In the genomic region with DNA sequence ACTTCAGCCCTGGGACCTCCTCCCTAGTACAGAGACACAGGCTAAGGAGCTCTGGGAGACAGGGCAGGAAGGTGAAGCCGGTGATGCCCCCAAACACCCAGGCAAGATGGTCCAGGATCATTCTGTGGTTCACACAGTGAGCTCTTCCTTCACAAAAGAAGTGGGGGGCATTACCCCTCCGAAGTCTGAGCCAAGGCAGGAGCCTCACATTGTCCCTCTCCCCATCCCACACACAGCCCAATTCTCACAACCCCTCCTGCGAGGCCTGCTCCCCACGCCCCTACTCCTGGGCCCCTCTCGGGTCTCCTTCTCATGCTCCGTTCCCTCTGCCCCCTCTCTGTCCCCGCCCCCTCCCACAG, we compare ENCODE assay signal across 10 cellular contexts. TPM values are rescaled to one million over a fixed set of nuclear protein-coding genes. Genes with fewer than 3 reads are reported as not detected.
DNase-seq lines count a peak whose midpoint lies in the region; ATAC-seq and TF ChIP-seq lines count a peak whose summit lies in the region.
"Had no signal": no experiment of that assay in that cellular context is flagged by ENCODE, and none has a peak within 500 bp of the region (broad histone marks: within the 10 kb centered on the region; RNA-seq: fewer than 3 reads in every experiment).

No MANE protein-coding gene starts in this region.

- no peaks in the 10 kb centered on the region for H3K27me3 ChIP-seq in H9 (ENCODE audit: insufficient read depth, low read length)
- H3K27me3 ChIP-seq in iPS-20b (ENCODE audit: insufficient read depth, low read length) = no peaks in the 10 kb centered on the region

- H4K8ac ChIP-seq in H9 (replicated peaks; ENCODE audit: insufficient read length, low read depth, low read length) = no peak overlapping the region

- H3K27ac ChIP-seq in H9 (ENCODE audit: insufficient read length, low read depth, low read length) (no peak overlapping the region), iPS-20b (ENCODE audit: low read length) (peak overlapping the region; percentile 12)

- H2BK120ac ChIP-seq in H9 (ENCODE audit: low read depth, low read length, poor library complexity, severe bottlenecking) = no peak overlapping the region

- H2BK5ac ChIP-seq in H9 (ENCODE audit: insufficient read length, low read length) = no peak overlapping the region

- POLR2A ChIA-PET in WTC11 (lab: Charles Lee) = interaction anchor here (1.0 to 3.2 kb wide), 6 partner anchors 9 to 33 kb away, joined by 3 to 29 read pairs (median 8); a partner anchor contains a TSS
- POLR2A ChIA-PET in GM10248 (lab: Yijun Ruan, JAX) = interaction anchor here (0.7 to 5.6 kb wide), 5 partner anchors 9 to 346 kb away, joined by 4 to 59 read pairs (median 6); a partner anchor contains a TSS

- H3K18ac ChIP-seq in H9 (ENCODE audit: insufficient read length, low read depth, low read length) = no peak overlapping the region

- no peaks in the 10 kb centered on the region for H3K23me2 ChIP-seq in H9 (ENCODE audit: insufficient read length, low read depth, low read length, poor library complexity, severe bottlenecking)

- H2BK12ac ChIP-seq in H9 (ENCODE audit: insufficient read length, low read depth, low read length) = no peak overlapping the region

- H4K5ac ChIP-seq in H9 (ENCODE audit: insufficient read length, low read depth, low read length) = no peak overlapping the region

- peak overlapping the region; percentile 41 for H3K4me2 ChIP-seq in H9 (ENCODE audit: insufficient read depth, insufficient read length, low read length)

- no peak overlapping the region for H2BK20ac ChIP-seq in H9 (ENCODE audit: low read depth, low read length, poor library complexity, severe bottlenecking)

- H4K20me1 ChIP-seq in H9 (ENCODE audit: control insufficient read depth, insufficient read depth, insufficient read length) = no peaks in the 10 kb centered on the region

- H3K9me3 ChIP-seq in H9 (ENCODE audit: control insufficient read depth, low read depth, low read length) = no peaks in the 10 kb centered on the region
- H3K9me3 ChIP-seq in iPS-20b (ENCODE audit: insufficient read depth, low read depth, low read length) = no peaks in the 10 kb centered on the region

- H3K9me3 Mint-ChIP-seq in H9 (no peaks in the 10 kb centered on the region), WTC11 (no peaks in the 10 kb centered on the region)
- H3K9me3 Mint-ChIP-seq in stimulated activated effector memory CD8-positive, alpha-beta T cell treated with anti-CD3 and anti-CD28 coated beads, Interleukin-12 subunit alpha, Interleukin-12 subunit beta, amount 100 ng/mL, for 72 hours = no peaks in the 10 kb centered on the region

- H3K36me3 Mint-ChIP-seq in H9 (ENCODE audit: insufficient read depth in 1 of 3, low read depth in 3 of 3) (peaks cover 0 to under 1% (median 0%) of the 10 kb centered on the region in 3 experiments; a peak in 2 of 7 replicates), WTC11 (no peaks in the 10 kb centered on the region)
- peaks cover 56% of the 10 kb centered on the region for H3K36me3 Mint-ChIP-seq in stimulated activated effector memory CD8-positive, alpha-beta T cell treated with anti-CD3 and anti-CD28 coated beads, Interleukin-12 subunit alpha, Interleukin-12 subunit beta, amount 100 ng/mL, for 72 hours

- peak; percentile 10 for ATAC-seq in WTC11
- no peak for ATAC-seq in stimulated activated effector memory CD8-positive, alpha-beta T cell treated with anti-CD3 and anti-CD28 coated beads, Interleukin-12 subunit alpha, Interleukin-12 subunit beta, amount 100 ng/mL, for 72 hours

- H3K56ac ChIP-seq in H9 (ENCODE audit: insufficient read length, low read depth, low read length) = no peak overlapping the region

- peak overlapping the region in 2 of 3 experiments; percentile 53 to 96; a peak in 5 of 7 replicates for H3K27ac Mint-ChIP-seq in H9
- H3K27ac Mint-ChIP-seq in WTC11 = peak overlapping the region; percentile 27; the same call in 1 of the 2 replicates
- peak overlapping the region; percentile 99 for H3K27ac Mint-ChIP-seq in stimulated activated effector memory CD8-positive, alpha-beta T cell treated with anti-CD3 and anti-CD28 coated beads, Interleukin-12 subunit alpha, Interleukin-12 subunit beta, amount 100 ng/mL, for 72 hours

- DNase-seq in H9 = no peak
- no peak for DNase-seq in WTC11 (ENCODE audit: low spot score)
- DNase-seq in stimulated activated effector memory CD8-positive, alpha-beta T cell treated with anti-CD3 and anti-CD28 coated beads, Interleukin-12 subunit alpha, Interleukin-12 subunit beta, amount 100 ng/mL, for 72 hours (ENCODE audit: low spot score in 2 of 2) = no peak
- no peak for DNase-seq in hepatic stellate cell (ENCODE audit: low spot score)
- no peak for DNase-seq in GM10248 (ENCODE audit: extremely low spot score)
- no peak for DNase-seq in Kasumi-1 (lab: John Stamatoyannopoulos, UW)
- no peak for DNase-seq in T1000 (lab: John Stamatoyannopoulos, UW)
- DNase-seq: stimulated activated CD4-positive, alpha-beta T cell treated with anti-CD3 and anti-CD28 coated beads, Interleukin-1b, Interleukin-23, amount 100 ng/mL, for 48 hours; T-helper 9 cell had no signal

- H3K4me3 ChIP-seq in iPS-20b (ENCODE audit: low read length) = peak overlapping the region; percentile 31

- TF ChIP-seq CTCF in H9 (conservative IDR thresholded peaks at IDR 0.05) (no peak), WTC11 (IDR thresholded peaks at IDR 0.05) (no peak), GM10248 (IDR thresholded peaks at IDR 0.05; ENCODE audit: control extremely low read depth, extremely low read depth, low read depth, missing control alignments) (no peak)

- H3T11ph ChIP-seq in H9 (ENCODE audit: low read length) = no peak overlapping the region

- CTCF ChIA-PET in WTC11 (lab: Charles Lee) = interaction anchor here (0.9 to 6.0 kb wide), 21 partner anchors 9 to 1211 kb away, joined by 3 to 145 read pairs (median 6); a partner anchor contains a TSS
- CTCF ChIA-PET in GM10248 (lab: Yijun Ruan, JAX) = interaction anchor here (1.5 to 17.2 kb wide), 6 partner anchors 3 to 102 kb away, joined by 3 to 373 read pairs (median 10); a partner anchor contains a TSS

- no peak overlapping the region for H3K14ac ChIP-seq in H9 (ENCODE audit: insufficient read depth, low read length)

- H3K4me1 Mint-ChIP-seq in H9 (peaks cover 57 to 73% of the 10 kb centered on the region in 2 experiments), WTC11 (peaks cover 66% of the 10 kb centered on the region)
- peaks cover 94% of the 10 kb centered on the region for H3K4me1 Mint-ChIP-seq in stimulated activated effector memory CD8-positive, alpha-beta T cell treated with anti-CD3 and anti-CD28 coated beads, Interleukin-12 subunit alpha, Interleukin-12 subunit beta, amount 100 ng/mL, for 72 hours

- H3K79me1 ChIP-seq in H9 (ENCODE audit: insufficient read depth, low read depth, low read length, poor library complexity, severe bottlenecking) = no peaks in the 10 kb centered on the region

- no peak overlapping the region for H2AK5ac ChIP-seq in H9 (ENCODE audit: insufficient read length, low read length)

- no peak overlapping the region for H3K4ac ChIP-seq in H9 (ENCODE audit: low read depth, low read length)

- no peak overlapping the region for H2BK15ac ChIP-seq in H9 (ENCODE audit: low read depth, low read length)

- no peak overlapping the region for H4K91ac ChIP-seq in H9 (ENCODE audit: insufficient read length, low read depth, low read length)

- WGBS in H9 (ENCODE audit: extremely low coverage, insufficient read length, low lambda C conversion rate) = no CpG with 5 or more reads among the region's 7 CpGs

- H3K79me2 ChIP-seq in H9 (ENCODE audit: insufficient read depth, low read length) = no peaks in the 10 kb centered on the region; the same call in 1 of the 2 replicates

- no peaks in the 10 kb centered on the region for H3K36me3 ChIP-seq in iPS-20b (ENCODE audit: insufficient read depth, low read depth, low read length)

- no peak overlapping the region for H3K23ac ChIP-seq in H9 (ENCODE audit: insufficient read length, low read depth, low read length)

- H3K4me1 ChIP-seq in H9 (ENCODE audit: insufficient read depth, low read length) = peaks cover 19% of the 10 kb centered on the region
- peaks cover 26% of the 10 kb centered on the region for H3K4me1 ChIP-seq in iPS-20b (ENCODE audit: insufficient read depth, low read length)

- H3K9ac ChIP-seq in H9 (ENCODE audit: extremely low read depth, insufficient read length, low read length) (no peak overlapping the region), iPS-20b (ENCODE audit: low read depth, low read length) (peak overlapping the region; percentile 43; the same call in 1 of the 2 replicates)

- H3K27me3 Mint-ChIP-seq in H9 (ENCODE audit: low read depth) (no peaks in the 10 kb centered on the region), WTC11 (ENCODE audit: low read depth) (no peaks in the 10 kb centered on the region)

- H2AFZ ChIP-seq in H9 (ENCODE audit: low read length) = no peak overlapping the region

- H3K4me3 Mint-ChIP-seq in H9 (peak overlapping the region in 1 of 2 experiments; percentile 70; a peak in 4 of 5 replicates), WTC11 (peak overlapping the region; percentile 54)
- H3K4me3 Mint-ChIP-seq in stimulated activated effector memory CD8-positive, alpha-beta T cell treated with anti-CD3 and anti-CD28 coated beads, Interleukin-12 subunit alpha, Interleukin-12 subunit beta, amount 100 ng/mL, for 72 hours = peak overlapping the region; percentile 85

TF ChIP-seq in WTC11, 78 proteins besides CTCF, POLR2A, EP300 and RAD21 (continues in another document):
- no peak for TF ChIP-seq ZNF232 (CRISPR knock-in tag; IDR thresholded peaks at IDR 0.05)
- TF ChIP-seq, protein P1, sequence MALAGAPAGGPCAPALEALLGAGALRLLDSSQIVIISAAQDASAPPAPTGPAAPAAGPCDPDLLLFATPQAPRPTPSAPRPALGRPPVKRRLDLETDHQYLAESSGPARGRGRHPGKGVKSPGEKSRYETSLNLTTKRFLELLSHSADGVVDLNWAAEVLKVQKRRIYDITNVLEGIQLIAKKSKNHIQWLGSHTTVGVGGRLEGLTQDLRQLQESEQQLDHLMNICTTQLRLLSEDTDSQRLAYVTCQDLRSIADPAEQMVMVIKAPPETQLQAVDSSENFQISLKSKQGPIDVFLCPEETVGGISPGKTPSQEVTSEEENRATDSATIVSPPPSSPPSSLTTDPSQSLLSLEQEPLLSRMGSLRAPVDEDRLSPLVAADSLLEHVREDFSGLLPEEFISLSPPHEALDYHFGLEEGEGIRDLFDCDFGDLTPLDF (CRISPR knock-in tag; IDR thresholded peaks at IDR 0.05) = no peak

RNA-seq across cellular contexts. Expression of a gene that starts 10.7 kb away (rescaled TPM):
- 18.7 and 20.8 TPM in 2 replicates for total RNA-seq in H9 (2021)
- 20.6 to 24.1 TPM (median 24.0 TPM) in 3 replicates for total RNA-seq in WTC11 (2021)

Comparison
In these comparisons a context has a peak if more than half of its experiments do, and no peak if none do; other contexts are left out.
1. H3K27ac Mint-ChIP-seq: peak in every context shown above with its lines; median percentile 99 in stimulated activated effector memory CD8-positive, alpha-beta T cell treated with anti-CD3 and anti-CD28 coated beads, Interleukin-12 subunit alpha, Interleukin-12 subunit beta, amount 100 ng/mL, for 72 hours; 74 in H9; 27 in WTC11.